ENCODE assay signal across 23 cellular contexts in the genomic region with DNA sequence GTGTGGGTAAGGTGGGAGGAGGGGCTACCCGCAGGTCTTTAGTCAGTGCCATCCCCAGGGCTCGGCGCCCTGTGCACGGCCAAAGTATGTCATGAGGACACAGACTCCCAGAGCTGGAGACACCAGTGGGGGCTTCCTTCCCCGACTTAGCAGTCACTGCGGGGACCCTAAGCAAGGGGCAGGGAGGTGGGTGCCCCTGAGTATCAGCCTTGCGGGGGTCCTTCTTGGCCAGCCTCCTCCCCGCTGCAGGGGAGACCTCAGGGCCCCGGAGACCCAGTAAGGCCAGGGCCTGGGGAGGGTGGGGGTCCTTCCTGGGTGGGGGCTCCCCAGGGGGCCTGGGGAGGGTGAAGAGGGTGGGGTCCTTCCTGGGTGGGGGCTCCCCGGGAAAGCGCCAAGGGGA.
"Had no signal": no experiment of that assay in that cellular context is flagged by ENCODE, and none has a peak within 500 bp of the region (broad histone marks: within the 10 kb centered on the region; RNA-seq: fewer than 3 reads in every experiment).

No MANE protein-coding gene starts in this region.

- ATAC-seq: left colon; mucosa of descending colon; naive thymus-derived CD4-positive, alpha-beta T cell; natural killer cell treated with Interleukin-12 subunit alpha and Interleukin-12 subunit beta and Interleukin-15 and Interleukin-18, amount 100 ng/mL, for 72 hours; pancreas; psoas muscle; right lobe of liver; stimulated activated effector memory CD8-positive, alpha-beta T cell treated with anti-CD3 and anti-CD28 coated beads, Interleukin-12 subunit alpha, Interleukin-12 subunit beta, amount 100 ng/mL, for 72 hours had no signal

- H3K27ac ChIP-seq: left ventricle myocardium inferior, pancreas, psoas muscle, right atrium auricular region, right lobe of liver, skin epidermis, suprapubic skin, thoracic aorta, tibial artery, uterus had no signal

- H3K36me3 ChIP-seq: left ventricle myocardium inferior, pancreas, right atrium auricular region, right lobe of liver, suprapubic skin, thoracic aorta, tibial artery, uterus had no signal

- H3K4me3 ChIP-seq: left ventricle myocardium inferior, lung, mucosa of descending colon, pancreas, psoas muscle, right atrium auricular region, right lobe of liver, skin epidermis, suprapubic skin, thoracic aorta, tibial artery, uterus had no signal

- H3K4me1 ChIP-seq: left ventricle myocardium inferior, pancreas, psoas muscle, right atrium auricular region, right lobe of liver, suprapubic skin, tibial artery, uterus had no signal

- H3K27me3 ChIP-seq: pancreas, right lobe of liver, uterus had no signal

- H3K9me3 ChIP-seq: left ventricle myocardium inferior, mucosa of descending colon, pancreas, psoas muscle, right atrium auricular region, right lobe of liver, suprapubic skin, thoracic aorta, tibial artery, uterus had no signal

- DNase-seq: hippocampal formation; left colon; left ventricle myocardium inferior; mesendoderm; midbrain; naive thymus-derived CD4-positive, alpha-beta T cell; nucleus accumbens; psoas muscle; right lobe of liver; stimulated activated CD4-positive, alpha-beta T cell treated with anti-CD3 and anti-CD28 coated beads, Interleukin-4, amount 100 ng/mL, for 24 hours; stimulated activated naive CD4-positive, alpha-beta T cell; trophoblast cell; uterus had no signal
